In the genomic region with DNA sequence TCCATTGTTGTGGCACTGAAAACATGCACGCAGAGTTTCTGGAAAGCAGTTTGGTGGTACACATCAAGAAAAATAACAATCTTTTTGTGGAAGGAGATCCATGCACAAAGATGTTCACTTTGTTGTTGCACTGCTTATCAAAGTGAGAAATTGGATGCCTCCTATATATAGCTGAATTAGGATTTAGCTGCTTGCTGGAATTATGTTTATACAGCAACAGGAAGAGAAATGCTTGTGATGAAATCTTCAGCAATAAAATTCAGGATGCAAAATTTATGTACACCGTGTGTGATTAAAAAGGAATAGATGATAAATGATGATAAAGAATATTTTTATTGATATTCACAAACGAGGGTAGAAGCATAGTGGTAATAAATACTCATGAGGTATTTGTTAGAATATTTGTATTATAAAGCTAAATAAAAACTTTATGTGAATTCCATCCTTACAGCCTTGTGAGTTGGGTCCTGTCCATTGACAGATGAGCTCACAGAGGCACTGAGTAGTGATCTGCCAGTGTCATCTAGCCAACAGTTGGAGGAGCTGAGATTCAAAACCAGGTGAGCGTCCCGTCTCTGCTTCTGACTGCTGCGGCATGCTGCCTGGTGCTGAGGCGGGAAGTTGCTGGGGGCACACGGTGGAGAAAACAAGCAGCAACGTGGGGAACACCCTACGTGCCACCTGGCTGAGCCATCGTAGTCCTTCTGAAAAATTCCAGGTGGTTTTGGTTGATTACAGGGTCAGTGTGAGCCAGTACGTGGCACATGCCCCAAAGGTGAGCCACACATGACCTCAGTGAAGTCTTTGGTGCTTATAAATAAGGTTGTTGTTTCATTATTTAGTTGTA, we compare ENCODE assay signal across 1 cellular context.
TF ChIP-seq lines count a peak whose summit lies in the region.

No MANE protein-coding gene starts in this region.

TF ChIP-seq in A549, 52 proteins besides CTCF, POLR2A, EP300 and RAD21 (continued from another document):
- TF ChIP-seq KDM1A (IDR thresholded peaks at IDR 0.05; ENCODE audit: low read depth) (no peak), TP53 (CRISPR knock-in tag; IDR thresholded peaks at IDR 0.05) (0 out of 2 replicates have a peak, but pooled peaks have one; percentile 25), RCOR1 (IDR thresholded peaks at IDR 0.05; ENCODE audit: low read depth, low read length) (no peak)
